ENCODE assay signal across 2 cellular contexts in genomic region chr7:33981221-33981620, GRCh38.
TF ChIP-seq lines count a peak whose summit lies in the region.

No MANE protein-coding gene starts in this region.

TF ChIP-seq in A549, 52 proteins besides CTCF, POLR2A, EP300 and RAD21 (continued from another document):
- TF ChIP-seq USF2 (IDR thresholded peaks at IDR 0.05) (no peak), ZC3H11A (IDR thresholded peaks at IDR 0.05) (no peak), HES2 (IDR thresholded peaks at IDR 0.05) (no peak), CHD2 (IDR thresholded peaks at IDR 0.05; ENCODE audit: low read length, partially characterized antibody) (no peak), KDM1A (IDR thresholded peaks at IDR 0.05; ENCODE audit: low read depth) (no peak), KDM5A (IDR thresholded peaks at IDR 0.05) (no peak), HOXB5 (CRISPR knock-in tag; IDR thresholded peaks at IDR 0.05) (no peak), PBX3 (IDR thresholded peaks at IDR 0.05) (no peak), SREBF2 (IDR thresholded peaks at IDR 0.05) (no peak), CBX8 (IDR thresholded peaks at IDR 0.05) (no peak), RARB (CRISPR knock-in tag; IDR thresholded peaks at IDR 0.05) (no peak)

TF ChIP-seq in GM23338, 12 proteins besides CTCF, POLR2A, EP300 and RAD21 (continued from another document):
- TF ChIP-seq ZNF462 (CRISPR knock-in tag; IDR thresholded peaks at IDR 0.05): no peak
- TF ChIP-seq CREB1 (CRISPR knock-in tag; IDR thresholded peaks at IDR 0.05; ENCODE audit: low read depth): no peak
- TF ChIP-seq ZNF114 (CRISPR knock-in tag; IDR thresholded peaks at IDR 0.05): no peak
- TF ChIP-seq REST (IDR thresholded peaks at IDR 0.05; ENCODE audit: unreplicated experiment): no peak
- TF ChIP-seq ZNF331 (CRISPR knock-in tag; IDR thresholded peaks at IDR 0.05; ENCODE audit: low read depth): no peak
- TF ChIP-seq JUNB (IDR thresholded peaks at IDR 0.05; ENCODE audit: unreplicated experiment): no peak
- no peak for TF ChIP-seq EZH2 (IDR thresholded peaks at IDR 0.05; ENCODE audit: low read depth, unreplicated experiment)
- no peak for TF ChIP-seq NANOG (IDR thresholded peaks at IDR 0.05; ENCODE audit: borderline replicate concordance)
- no peak for TF ChIP-seq EZH2phosphoT487 (IDR thresholded peaks at IDR 0.05; ENCODE audit: unreplicated experiment)
- TF ChIP-seq ETS1 (IDR thresholded peaks at IDR 0.05): no peak
- TF ChIP-seq STAT1 (IDR thresholded peaks at IDR 0.05; ENCODE audit: unreplicated experiment): no peak
TF ChIP-seq in GM23338: peak in this region for 0.
